25 cellular contexts compared by ENCODE assay signal in genomic region chr16:81455006-81455405, GRCh38. TPM values are rescaled to one million over a fixed set of nuclear protein-coding genes. Genes with fewer than 3 reads are reported as not detected.
DNase-seq lines count a peak whose midpoint lies in the region; ATAC-seq and TF ChIP-seq lines count a peak whose summit lies in the region.
"Had no signal": no experiment of that assay in that cellular context is flagged by ENCODE, and none has a peak within 500 bp of the region (broad histone marks: within the 10 kb centered on the region; RNA-seq: fewer than 3 reads in every experiment).

No MANE protein-coding gene starts in this region.

- H3K36me3 Mint-ChIP-seq in Calu3 (ENCODE audit: insufficient read depth, unreplicated experiment): peaks cover 34% of the 10 kb centered on the region

- CTCF ChIA-PET in Calu3 (lab: Charles Lee): interaction anchor here (0.6 kb wide), 1 partner anchor 591 kb away, joined by 3 read pairs; no protein-coding TSS in a partner anchor

- H3K9ac ChIP-seq in trophoblast cell (ENCODE audit: low read length): no peak overlapping the region

- peaks cover 47% of the 10 kb centered on the region for H3K79me2 ChIP-seq in trophoblast cell (ENCODE audit: control insufficient read depth, insufficient read depth, low read length, poor library complexity)

- H4K8ac ChIP-seq in trophoblast cell (ENCODE audit: low read depth, low read length): no peak overlapping the region

- peak overlapping the region; percentile 32 for H3K27ac Mint-ChIP-seq in Calu3 (ENCODE audit: unreplicated experiment)
- H3K27ac Mint-ChIP-seq: CD8-positive, alpha-beta T cell had no signal

- no peak overlapping the region for H3K4me2 ChIP-seq in trophoblast cell (ENCODE audit: low read length)

- intact Hi-C loops in Calu3 (cut with micrococcal nuclease; ENCODE audit: unreplicated experiment): no loop called here
- intact Hi-C loops in left ventricle myocardium superior (cut with micrococcal nuclease): no loop called here

- no peaks in the 10 kb centered on the region for H3K79me1 ChIP-seq in trophoblast cell (ENCODE audit: low read length)

- H3K36me3 ChIP-seq in trophoblast cell (ENCODE audit: control insufficient read depth in 1 of 2, insufficient read depth in 2 of 2, low read length in 2 of 2): peaks cover 33 to 42% of the 10 kb centered on the region in 2 experiments

- no peaks in the 10 kb centered on the region for H3K27me3 Mint-ChIP-seq in Calu3 (ENCODE audit: unreplicated experiment)

- no CpG with 5 or more reads among the region's 13 CpGs for WGBS in trophoblast cell (ENCODE audit: extremely low coverage, insufficient coverage, insufficient read length)

- H2AK5ac ChIP-seq in trophoblast cell (ENCODE audit: low read length): no peak overlapping the region

- no peak overlapping the region for H2BK12ac ChIP-seq in trophoblast cell (ENCODE audit: low read length)

- DNase-seq in activated effector memory CD4-positive, alpha-beta T cell treated with anti-CD3 and anti-CD28 coated beads, Interleukin-2, amount 50 U/mL, for 16 hours: peak; percentile 54
- DNase-seq in activated effector memory CD4-positive, alpha-beta T cell treated with Interleukin-2 at 50 U/mL for 16 hours: no peak
- DNase-seq in Calu3 (no peak), islet precursor cell (peak; percentile 61), trophoblast cell (no peak), left ventricle myocardium superior (no peak)
- no peak for DNase-seq in activated CD8-positive, alpha-beta memory T cell treated with anti-CD3 and anti-CD28 coated beads, Interleukin-2, amount 50 U/mL, for 4 hours
- DNase-seq: ACHN; Caco-2; CD8-positive, alpha-beta T cell; DMS 273 treated with DMSO at 0.1 percent for 48 hours; DMS79; GF-D8; HCEC 1CT; NCI-H1048; NCI-H1417; NCI-H1694; NCI-H2029 treated with DMSO at 0.1 percent for 48 hours; NCI-H69; Right ventricle myocardium superior; RPMI8226 had no signal

- BruUV-seq in Calu3 (replicated peaks; lab: Mats Ljungman, UMichigan): no TSS peak

- no peaks in the 10 kb centered on the region for H3K27me3 ChIP-seq in trophoblast cell (ENCODE audit: insufficient read depth, low read length)
- H3K27me3 ChIP-seq: SJSA1 had no signal

- H3K14ac ChIP-seq in trophoblast cell (ENCODE audit: low read length): no peak overlapping the region

- no peak overlapping the region for H3K27ac ChIP-seq in trophoblast cell (ENCODE audit: low read depth, low read length)
- H3K27ac ChIP-seq: 22Rv1, HL-60, SJSA1 had no signal

- peak overlapping the region; percentile 16 for H3K4ac ChIP-seq in trophoblast cell (ENCODE audit: low read depth, low read length)

- H3K4me3 ChIP-seq in trophoblast cell (ENCODE audit: low read depth, low read length): no peak overlapping the region
- H3K4me3 ChIP-seq: SJSA1 had no signal

- no peak overlapping the region for H2AFZ ChIP-seq in trophoblast cell (ENCODE audit: insufficient read depth, low read length, poor library complexity)

- no peak overlapping the region for H4K12ac ChIP-seq in trophoblast cell (ENCODE audit: low read depth, low read length)

- no peaks in the 10 kb centered on the region for H3K9me3 Mint-ChIP-seq in Calu3 (ENCODE audit: low read depth, unreplicated experiment)

- no peak overlapping the region for H3K18ac ChIP-seq in trophoblast cell (ENCODE audit: low read length)

- H4K91ac ChIP-seq in trophoblast cell (ENCODE audit: low read depth, low read length): no peak overlapping the region

- no peak for ATAC-seq in HG03378 (IDR thresholded peaks at IDR 0.05; ENCODE audit: unreplicated experiment)
- ATAC-seq in left ventricle myocardium superior: no peak
- ATAC-seq: CD8-positive, alpha-beta T cell had no signal

- no peak for TF ChIP-seq CTCF in Calu3 (IDR thresholded peaks at IDR 0.05; ENCODE audit: unreplicated experiment)

- no peak overlapping the region for H3K23ac ChIP-seq in trophoblast cell (ENCODE audit: low read length)

- no peak overlapping the region for H2BK5ac ChIP-seq in trophoblast cell (ENCODE audit: low read depth, low read length, poor library complexity)

- peaks cover 2% of the 10 kb centered on the region for H3K9me3 ChIP-seq in trophoblast cell (ENCODE audit: insufficient read depth, low read depth, low read length)
- H3K9me3 ChIP-seq: Caco-2, SJSA1 had no signal

- no peak overlapping the region for H2BK120ac ChIP-seq in trophoblast cell (ENCODE audit: insufficient read depth, low read length, poor library complexity)

- peaks cover 14 to 26% of the 10 kb centered on the region in 2 experiments for H3K4me1 ChIP-seq in trophoblast cell (ENCODE audit: control insufficient read depth in 1 of 2, insufficient read depth in 2 of 2, low read length in 2 of 2)

- H3K4me3 Mint-ChIP-seq in Calu3 (ENCODE audit: low read depth, unreplicated experiment): no peak overlapping the region
- H3K4me3 Mint-ChIP-seq: CD8-positive, alpha-beta T cell had no signal

- peaks cover 74% of the 10 kb centered on the region for H3K4me1 Mint-ChIP-seq in Calu3 (ENCODE audit: low read depth, unreplicated experiment)

RNA-seq across cellular contexts. Expression of gene CMIP, which starts 10.4 kb away (rescaled TPM):
- total RNA-seq in Calu3 (2022) (79.9 and 82.7 TPM in 2 replicates), left ventricle myocardium superior (9.7 TPM)
- 78.7 and 79.2 TPM in 2 replicates for polyA plus RNA-seq in trophoblast cell (2013)

Comparison
In these comparisons a context has a peak if more than half of its experiments do, and no peak if none do; other contexts are left out.
1. DNase-seq: peak in activated effector memory CD4-positive, alpha-beta T cell treated with anti-CD3 and anti-CD28 coated beads, Interleukin-2, amount 50 U/mL, for 16 hours (single experiment) and islet precursor cell (single experiment); none in activated effector memory CD4-positive, alpha-beta T cell treated with Interleukin-2 at 50 U/mL for 16 hours (single experiment), Calu3 (single experiment), trophoblast cell (0 of 2), left ventricle myocardium superior (single experiment) and activated CD8-positive, alpha-beta memory T cell treated with anti-CD3 and anti-CD28 coated beads, Interleukin-2, amount 50 U/mL, for 4 hours (single experiment).